ENCODE assay signal across 13 cellular contexts in genomic region chr2:191050640-191050987, GRCh38. TPM values are rescaled to one million over a fixed set of nuclear protein-coding genes. Genes with fewer than 3 reads are reported as not detected.
DNase-seq lines count a peak whose midpoint lies in the region; ATAC-seq and TF ChIP-seq lines count a peak whose summit lies in the region.
"Had no signal": no experiment of that assay in that cellular context is flagged by ENCODE, and none has a peak within 500 bp of the region (broad histone marks: within the 10 kb centered on the region; RNA-seq: fewer than 3 reads in every experiment).

No MANE protein-coding gene starts in this region.

- no peaks in the 10 kb centered on the region for H3K9me3 ChIP-seq in SJSA1 (replicated peaks)
- no peaks in the 10 kb centered on the region for H3K9me3 ChIP-seq in subcutaneous abdominal adipose tissue (ENCODE audit: control insufficient read depth in 5 of 5, low read length in 5 of 5)
- H3K9me3 ChIP-seq: esophagus squamous epithelium had no signal

- no peak for DNase-seq in Right ventricle myocardium inferior (ENCODE audit: missing footprints)
- no peak for DNase-seq in cardiac septum (ENCODE audit: low spot score)
- no peak for DNase-seq in SJSA1 (ENCODE audit: low read depth in 1 of 2, low spot score in 2 of 2)
- peak; percentile 66 for DNase-seq in glomerular visceral epithelial cell (ENCODE audit: extremely low spot score)
- DNase-seq in CD14-positive monocyte (ENCODE audit: low spot score), result no peak
- no peak for DNase-seq in NCI-H82 treated with DMSO at 0.1 percent for 48 hours (lab: John Stamatoyannopoulos, UW; ENCODE audit: unreplicated experiment)
- no peak for DNase-seq in GF-D8 (lab: John Stamatoyannopoulos, UW)
- DNase-seq: activated T-cell treated with anti-CD3 and anti-CD28 coated beads, Interleukin-2, amount 50 U/mL, for 4 hours; caudate nucleus; esophagus squamous epithelium had no signal

- H3K36me3 ChIP-seq in SJSA1, result no peaks in the 10 kb centered on the region
- no peaks in the 10 kb centered on the region for H3K36me3 ChIP-seq in subcutaneous abdominal adipose tissue (ENCODE audit: control insufficient read depth in 5 of 5, insufficient read depth in 5 of 5, low read length in 5 of 5)
- H3K36me3 ChIP-seq: esophagus squamous epithelium had no signal

- intact Hi-C loops in Right ventricle myocardium inferior (cut with DNase I) (loop anchor here (5.0 kb wide), 2 partner anchors 107 to 472 kb away; no protein-coding TSS in a partner anchor), cardiac septum (cut with DNase I) (loop anchor here (5.0 kb wide), 2 partner anchors 452 to 472 kb away; no protein-coding TSS in a partner anchor), CD14-positive monocyte (cut with micrococcal nuclease) (no loop called here)

- peak overlapping the region in 1 of 5 donors; percentile 74 for H3K9ac ChIP-seq in subcutaneous abdominal adipose tissue (ENCODE audit: low read length in 5 of 5)

- H3K4me3 ChIP-seq in SJSA1 (no peak overlapping the region), subcutaneous abdominal adipose tissue (ENCODE audit: low read depth in 1 of 5, low read length in 5 of 5) (no peak overlapping the region)
- H3K4me3 ChIP-seq: esophagus squamous epithelium had no signal

- peaks cover 3% of the 10 kb centered on the region for H3K4me1 Mint-ChIP-seq in CD14-positive monocyte
- H3K4me1 Mint-ChIP-seq: nephron had no signal

- H3K27ac ChIP-seq in SJSA1 (peak overlapping the region; percentile 95), subcutaneous abdominal adipose tissue (ENCODE audit: low read depth, low read length) (peak overlapping the region; percentile 97)
- H3K27ac ChIP-seq: C4-2B had no signal

- H3K36me3 Mint-ChIP-seq in CD14-positive monocyte, result no peaks in the 10 kb centered on the region

- H3K4me3 Mint-ChIP-seq in CD14-positive monocyte, result no peak overlapping the region
- H3K4me3 Mint-ChIP-seq: activated T-cell treated with anti-CD3 and anti-CD28 coated beads, Interleukin-2, amount 50 U/mL, for 4 hours; nephron had no signal

- H3K9me3 Mint-ChIP-seq in CD14-positive monocyte, result peaks cover 0 to 2% (median 0%) of the 10 kb centered on the region in 7 donors
- H3K9me3 Mint-ChIP-seq: activated T-cell treated with anti-CD3 and anti-CD28 coated beads, Interleukin-2, amount 50 U/mL, for 4 hours; nephron had no signal

- H3K27me3 Mint-ChIP-seq in CD14-positive monocyte (ENCODE audit: low read depth in 3 of 3), result peaks cover 1 to 2% (median 1%) of the 10 kb centered on the region in 3 donors

- peaks cover 60% of the 10 kb centered on the region for H3K4me1 ChIP-seq in SJSA1 (replicated peaks)
- peaks cover 2 to 34% (median 19%) of the 10 kb centered on the region in 5 donors for H3K4me1 ChIP-seq in subcutaneous abdominal adipose tissue (ENCODE audit: control insufficient read depth in 5 of 5, insufficient read depth in 5 of 5, low read length in 5 of 5)

- H3K27ac Mint-ChIP-seq in CD14-positive monocyte, result no peak overlapping the region
- H3K27ac Mint-ChIP-seq: nephron had no signal

- peak; percentile 43 for ATAC-seq in Right ventricle myocardium inferior

- TF ChIP-seq CTCF in CD14-positive monocyte (IDR thresholded peaks at IDR 0.05), result no peak

- H3K27me3 ChIP-seq in SJSA1 (replicated peaks) (no peaks in the 10 kb centered on the region), subcutaneous abdominal adipose tissue (ENCODE audit: control insufficient read depth in 5 of 5, insufficient read depth in 4 of 5, low read length in 5 of 5) (no peaks in the 10 kb centered on the region)

RNA-seq across cellular contexts. Expression of gene STAT1, which starts 36.6 kb away (rescaled TPM):
- 35.5 TPM for total RNA-seq in Right ventricle myocardium inferior
- 53.2 TPM for total RNA-seq in cardiac septum
- total RNA-seq in SJSA1 (2014; rRNA removed; shearing (Covaris generic)), result 89.5 and 108 TPM in 2 replicates
- polyA plus RNA-seq in CD14-positive monocyte, result 100 to 1,000 TPM; 110 to 126 TPM

Comparison
In these comparisons a context has a peak if more than half of its experiments do, and no peak if none do; other contexts are left out.
1. intact Hi-C loops: an anchor here in Right ventricle myocardium inferior (5.0 kb wide) and cardiac septum (5.0 kb wide); none called in CD14-positive monocyte.